Comparison of ENCODE assay signal across 14 cellular contexts in genomic region chr3:41632705-41633104, GRCh38.
DNase-seq lines count a peak whose midpoint lies in the region; ATAC-seq and TF ChIP-seq lines count a peak whose summit lies in the region.
"Had no signal": no experiment of that assay in that cellular context is flagged by ENCODE, and none has a peak within 500 bp of the region (broad histone marks: within the 10 kb centered on the region; RNA-seq: fewer than 3 reads in every experiment).

No MANE protein-coding gene starts in this region.

- H3K36me3 Mint-ChIP-seq in Caco-2 (ENCODE audit: insufficient read depth, unreplicated experiment): no peaks in the 10 kb centered on the region
- no peaks in the 10 kb centered on the region for H3K36me3 Mint-ChIP-seq in chondrocyte (ENCODE audit: low read depth)
- no peaks in the 10 kb centered on the region for H3K36me3 Mint-ChIP-seq in endothelial cell (ENCODE audit: low read depth, unreplicated experiment)
- H3K36me3 Mint-ChIP-seq: CD14-positive monocyte; CD8-positive, alpha-beta T cell had no signal

- TF ChIP-seq POLR2A in right lobe of liver (IDR thresholded peaks at IDR 0.05): no peak

- no peak overlapping the region for H3K27ac ChIP-seq in right lobe of liver
- H3K27ac ChIP-seq: GM23248 had no signal

- no peaks in the 10 kb centered on the region; the same call in 1 of the 2 replicates for H3K4me1 ChIP-seq in Caco-2
- H3K4me1 ChIP-seq in right lobe of liver: peaks cover 0 to 28% (median 10%) of the 10 kb centered on the region in 4 donors

- no peaks in the 10 kb centered on the region for H3K9me3 ChIP-seq in Caco-2
- H3K9me3 ChIP-seq in right lobe of liver: no peaks in the 10 kb centered on the region

- no peaks in the 10 kb centered on the region for H3K9me3 Mint-ChIP-seq in Caco-2 (ENCODE audit: unreplicated experiment)
- peaks cover under 1% of the 10 kb centered on the region for H3K9me3 Mint-ChIP-seq in chondrocyte (ENCODE audit: low read depth)
- no peaks in the 10 kb centered on the region for H3K9me3 Mint-ChIP-seq in endothelial cell (ENCODE audit: unreplicated experiment)
- H3K9me3 Mint-ChIP-seq: CD8-positive, alpha-beta T cell had no signal

- H3K36me3 ChIP-seq in Caco-2 (ENCODE audit: control insufficient read depth, insufficient read depth, low read length) (no peaks in the 10 kb centered on the region), right lobe of liver (no peaks in the 10 kb centered on the region)

- no peak overlapping the region for H3K4me3 Mint-ChIP-seq in Caco-2 (ENCODE audit: unreplicated experiment)
- H3K4me3 Mint-ChIP-seq in chondrocyte (ENCODE audit: unreplicated experiment): no peak overlapping the region
- H3K4me3 Mint-ChIP-seq in endothelial cell (ENCODE audit: unreplicated experiment): no peak overlapping the region
- H3K4me3 Mint-ChIP-seq: CD14-positive monocyte; CD8-positive, alpha-beta T cell had no signal

- CTCF ChIA-PET in Caco-2 (lab: Charles Lee): interaction anchor here (0.7 kb wide), 1 partner anchor 224 kb away, joined by 3 read pairs; no protein-coding TSS in a partner anchor

- peak in 3 of 4 donors; percentile 35 to 51 (median 37) for ATAC-seq in right lobe of liver
- ATAC-seq: CD8-positive, alpha-beta T cell; HCT116 had no signal

- H3K4me3 ChIP-seq in Caco-2 (ENCODE audit: low read depth, low read length) (no peak overlapping the region), right lobe of liver (no peak overlapping the region)
- H3K4me3 ChIP-seq: GM23248 had no signal

- H3K4me1 Mint-ChIP-seq in Caco-2 (ENCODE audit: low read depth, unreplicated experiment): peaks cover 12% of the 10 kb centered on the region
- H3K4me1 Mint-ChIP-seq in chondrocyte (ENCODE audit: low read depth): peaks cover 10% of the 10 kb centered on the region
- H3K4me1 Mint-ChIP-seq in endothelial cell (ENCODE audit: unreplicated experiment): no peaks in the 10 kb centered on the region
- H3K4me1 Mint-ChIP-seq: CD14-positive monocyte had no signal

- 0% methylated on average over 1 of the region's 1 CpG for WGBS in right lobe of liver (ENCODE audit: insufficient coverage, low coverage, low lambda C conversion rate, missing lambda C conversion rate)

- BruUV-seq in Caco-2 (replicated peaks; lab: Mats Ljungman, UMichigan): no TSS peak

- no peak for TF ChIP-seq CTCF in Caco-2 (IDR thresholded peaks at IDR 0.05; ENCODE audit: insufficient read depth in 1 of 2, low read depth in 1 of 2, low read length in 1 of 2, severe bottlenecking in 1 of 2, unreplicated experiment in 1 of 2)
- no peak for TF ChIP-seq CTCF in chondrocyte (IDR thresholded peaks at IDR 0.05)
- no peak for TF ChIP-seq CTCF in right lobe of liver (IDR thresholded peaks at IDR 0.05)
- TF ChIP-seq CTCF in endothelial cell (IDR thresholded peaks at IDR 0.05; ENCODE audit: unreplicated experiment): no peak

- intact Hi-C loops in Caco-2 (cut with micrococcal nuclease; ENCODE audit: unreplicated experiment): loop anchor here (2.0 kb wide), 1 partner anchor 50 kb away; no protein-coding TSS in a partner anchor
- intact Hi-C loops in right lobe of liver (cut with DNase I): no loop called here

- H3K27me3 Mint-ChIP-seq in Caco-2 (ENCODE audit: insufficient read depth, unreplicated experiment) (peaks cover 6% of the 10 kb centered on the region), chondrocyte (ENCODE audit: low read depth) (no peaks in the 10 kb centered on the region), endothelial cell (ENCODE audit: unreplicated experiment) (peaks cover 1% of the 10 kb centered on the region)

- no peak overlapping the region for H3K27ac Mint-ChIP-seq in Caco-2 (ENCODE audit: unreplicated experiment)
- H3K27ac Mint-ChIP-seq in chondrocyte (ENCODE audit: unreplicated experiment): peak overlapping the region; percentile 43
- H3K27ac Mint-ChIP-seq in endothelial cell (ENCODE audit: unreplicated experiment): no peak overlapping the region
- H3K27ac Mint-ChIP-seq: CD14-positive monocyte; CD8-positive, alpha-beta T cell had no signal

- H3K27me3 ChIP-seq in Caco-2 (replicated peaks; ENCODE audit: control insufficient read depth, insufficient read depth, low read length) (no peaks in the 10 kb centered on the region), right lobe of liver (no peaks in the 10 kb centered on the region)

- peak; percentile 19 to 41 for DNase-seq in Caco-2
- DNase-seq in chondrocyte (ENCODE audit: low spot score): no peak
- DNase-seq in right lobe of liver: no peak
- DNase-seq in renal cortical epithelial cell (ENCODE audit: low read depth): peak; percentile 23
- DNase-seq in endothelial cell (ENCODE audit: low spot score): no peak
- DNase-seq in occipital lobe (lab: John Stamatoyannopoulos, UW): no peak
- no peak for DNase-seq in NCI-H2029 (lab: John Stamatoyannopoulos, UW)
- DNase-seq: CD8-positive, alpha-beta T cell; DMS79 treated with DMSO at 0.1 percent for 48 hours; EL; GM23248; IMR-90 had no signal

- POLR2A ChIA-PET in Caco-2 (lab: Charles Lee): no interaction called here

Comparison
In these comparisons a context has a peak if more than half of its experiments do, and no peak if none do; other contexts are left out.
1. DNase-seq: peak in Caco-2 (2 of 2) and renal cortical epithelial cell (single experiment); none in chondrocyte (single experiment), right lobe of liver (0 of 3), endothelial cell (single experiment), occipital lobe (single experiment) and NCI-H2029 (single experiment).